ENCODE assay signal across 12 cellular contexts in genomic region chr5:40490464-40491083, GRCh38.
DNase-seq lines count a peak whose midpoint lies in the region; ATAC-seq and TF ChIP-seq lines count a peak whose summit lies in the region.
"Had no signal": no experiment of that assay in that cellular context is flagged by ENCODE, and none has a peak within 500 bp of the region (broad histone marks: within the 10 kb centered on the region; RNA-seq: fewer than 3 reads in every experiment).

No MANE protein-coding gene starts in this region.

- H3K4me3 Mint-ChIP-seq in Calu3 (ENCODE audit: low read depth, unreplicated experiment): no peak overlapping the region
- no peak overlapping the region for H3K4me3 Mint-ChIP-seq in T-helper 17 cell
- H3K4me3 Mint-ChIP-seq: effector memory CD8-positive, alpha-beta T cell had no signal

- intact Hi-C loops in Calu3 (cut with micrococcal nuclease; ENCODE audit: unreplicated experiment): no loop called here

- H3K9me3 ChIP-seq in T-helper 17 cell (ENCODE audit: control insufficient read depth, low read length, poor library complexity, severe bottlenecking): no peaks in the 10 kb centered on the region

- H3K27ac Mint-ChIP-seq in Calu3 (ENCODE audit: unreplicated experiment): peak overlapping the region; percentile 30
- peak overlapping the region; percentile 34 for H3K27ac Mint-ChIP-seq in T-helper 17 cell
- H3K27ac Mint-ChIP-seq: effector memory CD8-positive, alpha-beta T cell had no signal

- H3K36me3 Mint-ChIP-seq in Calu3 (ENCODE audit: insufficient read depth, unreplicated experiment) (no peaks in the 10 kb centered on the region), T-helper 17 cell (ENCODE audit: low read depth) (no peaks in the 10 kb centered on the region)

- no peaks in the 10 kb centered on the region for H3K27me3 Mint-ChIP-seq in Calu3 (ENCODE audit: unreplicated experiment)
- H3K27me3 Mint-ChIP-seq in T-helper 17 cell: no peaks in the 10 kb centered on the region

- DNase-seq in Calu3 (no peak), T-helper 17 cell (no peak), OCI-M1 (lab: John Stamatoyannopoulos, UW) (no peak), NCI-H2196 treated with DMSO at 0.1 percent for 48 hours (lab: John Stamatoyannopoulos, UW; ENCODE audit: unreplicated experiment) (no peak), GF-D8 (lab: John Stamatoyannopoulos, UW) (no peak), KG1 (lab: John Stamatoyannopoulos, UW) (no peak)
- DNase-seq: activated CD4-positive, CD25-positive, alpha-beta regulatory T cell; effector memory CD8-positive, alpha-beta T cell; NCI-H226; right cardiac atrium had no signal

- CTCF ChIA-PET in Calu3 (lab: Charles Lee): no interaction called here

- H3K9me3 Mint-ChIP-seq in Calu3 (ENCODE audit: low read depth, unreplicated experiment): no peaks in the 10 kb centered on the region
- H3K9me3 Mint-ChIP-seq: effector memory CD8-positive, alpha-beta T cell had no signal

- peaks cover 11% of the 10 kb centered on the region for H3K4me1 Mint-ChIP-seq in Calu3 (ENCODE audit: low read depth, unreplicated experiment)
- peaks cover 18% of the 10 kb centered on the region for H3K4me1 Mint-ChIP-seq in T-helper 17 cell

- no TSS peak for BruUV-seq in Calu3 (replicated peaks; lab: Mats Ljungman, UMichigan)

- no peak for TF ChIP-seq CTCF in Calu3 (IDR thresholded peaks at IDR 0.05; ENCODE audit: unreplicated experiment)

- ATAC-seq in GM19351 (IDR thresholded peaks at IDR 0.05; ENCODE audit: unreplicated experiment) (peak; percentile 47), HG03045 (IDR thresholded peaks at IDR 0.05; ENCODE audit: unreplicated experiment) (peak; percentile 38), T-helper 17 cell (peak; percentile 29)
- ATAC-seq: effector memory CD8-positive, alpha-beta T cell; right cardiac atrium had no signal
